30 cellular contexts compared by ENCODE assay signal in genomic region chr1:159883134-159883533, GRCh38. TPM values are rescaled to one million over a fixed set of nuclear protein-coding genes. Genes with fewer than 3 reads are reported as not detected.
"Had no signal": no experiment of that assay in that cellular context is flagged by ENCODE, and none has a peak within 500 bp of the region (broad histone marks: within the 10 kb centered on the region; RNA-seq: fewer than 3 reads in every experiment).

No MANE protein-coding gene starts in this region.

- H3K9me3 ChIP-seq: gastroesophageal sphincter, heart left ventricle, prostate gland, right atrium auricular region, testis, tibial artery had no signal

- FAIRE-seq: colon, kidney had no signal

- H3K36me3 Mint-ChIP-seq: memory B cell; natural killer cell; stimulated activated effector memory CD8-positive, alpha-beta T cell treated with anti-CD3 and anti-CD28 coated beads, Interleukin-12 subunit alpha, Interleukin-12 subunit beta, amount 100 ng/mL, for 72 hours; type B pancreatic cell had no signal

- H3K4me3 Mint-ChIP-seq: memory B cell; natural killer cell; stimulated activated effector memory CD8-positive, alpha-beta T cell treated with anti-CD3 and anti-CD28 coated beads, Interleukin-12 subunit alpha, Interleukin-12 subunit beta, amount 100 ng/mL, for 72 hours; type B pancreatic cell had no signal

- ATAC-seq: gastroesophageal sphincter; heart left ventricle; left lobe of liver; natural killer cell; sciatic nerve; stimulated activated effector memory CD8-positive, alpha-beta T cell treated with anti-CD3 and anti-CD28 coated beads, Interleukin-12 subunit alpha, Interleukin-12 subunit beta, amount 100 ng/mL, for 72 hours; stimulated activated naive CD8-positive, alpha-beta T cell treated with anti-CD3 and anti-CD28 coated beads, Interleukin-15, Interleukin-2, amounts not matched to agents 100 U/mL and 50 U/mL, for 24 hours had no signal

- DNase-seq: dorsolateral prefrontal cortex; effector CD4-positive, alpha-beta T cell; foreskin keratinocyte; heart left ventricle; kidney; natural killer cell; stimulated activated CD4-positive, alpha-beta T cell treated with anti-CD3 and anti-CD28 coated beads, Interleukin-12 subunit alpha, Interleukin-12 subunit beta, amount 100 ng/mL, for 4 hours; stimulated activated CD4-positive, alpha-beta T cell treated with anti-CD3 and anti-CD28 coated beads, Interleukin-1b, Interleukin-23, amount 100 ng/mL, for 48 hours; stimulated activated CD4-positive, alpha-beta T cell treated with anti-CD3 and anti-CD28 coated beads, Interleukin-4, amount 100 ng/mL, for 1 hour; stimulated activated naive CD8-positive, alpha-beta T cell treated with anti-CD3 and anti-CD28 coated beads, Interleukin-15, Interleukin-2, amounts not matched to agents 100 U/mL and 50 U/mL, for 24 hours; substantia nigra; testis; tibial artery had no signal

- H3K4me2 ChIP-seq: hepatocyte had no signal

- H3K27me3 Mint-ChIP-seq: memory B cell, type B pancreatic cell had no signal

- H3K27ac ChIP-seq: dorsolateral prefrontal cortex, gastroesophageal sphincter, heart left ventricle, hepatocyte, prostate gland, right atrium auricular region, testis, tibial artery had no signal

- H2AFZ ChIP-seq: hepatocyte had no signal

- H3K36me3 ChIP-seq: heart left ventricle, prostate gland, right atrium auricular region, tibial artery had no signal

- H3K27me3 ChIP-seq: dorsolateral prefrontal cortex, foreskin keratinocyte, gastroesophageal sphincter, heart left ventricle, hepatocyte, right atrium auricular region, testis, tibial artery had no signal

- H3K27ac Mint-ChIP-seq: memory B cell; natural killer cell; stimulated activated effector memory CD8-positive, alpha-beta T cell treated with anti-CD3 and anti-CD28 coated beads, Interleukin-12 subunit alpha, Interleukin-12 subunit beta, amount 100 ng/mL, for 72 hours; type B pancreatic cell had no signal

- H3K9me3 Mint-ChIP-seq: memory B cell; natural killer cell; stimulated activated effector memory CD8-positive, alpha-beta T cell treated with anti-CD3 and anti-CD28 coated beads, Interleukin-12 subunit alpha, Interleukin-12 subunit beta, amount 100 ng/mL, for 72 hours; type B pancreatic cell had no signal

- H3K4me1 Mint-ChIP-seq: natural killer cell; stimulated activated effector memory CD8-positive, alpha-beta T cell treated with anti-CD3 and anti-CD28 coated beads, Interleukin-12 subunit alpha, Interleukin-12 subunit beta, amount 100 ng/mL, for 72 hours had no signal

- H3K4me1 ChIP-seq: prostate gland, testis, tibial artery had no signal

- H3K4me3 ChIP-seq: dorsolateral prefrontal cortex, gastroesophageal sphincter, heart left ventricle, hepatocyte, lung, prostate gland, right atrium auricular region, smooth muscle cell, testis, tibial artery had no signal

- H3K79me2 ChIP-seq: hepatocyte had no signal

RNA-seq across cellular contexts. Expression of gene CFAP45, which starts 16.8 kb away (rescaled TPM):
- total RNA-seq: left lobe of liver, liver had no signal
- polyA plus RNA-seq: hepatocyte had no signal

RNA-seq across cellular contexts. Expression of gene VSIG8, which starts 20.7 kb away (rescaled TPM):
- total RNA-seq: gastroesophageal sphincter, heart left ventricle, kidney, left lobe of liver, natural killer cell, osteocyte, prostate gland, right atrium auricular region, sciatic nerve, smooth muscle cell, urinary bladder had no signal
- polyA plus RNA-seq: fibroblast of lung, liver had no signal

RNA-seq across cellular contexts. Expression of gene SLAMF8, which starts 56.5 kb away (rescaled TPM):
- total RNA-seq: fibroblast of lung, foreskin keratinocyte, osteocyte had no signal
- polyA plus RNA-seq: fibroblast of lung, foreskin keratinocyte, neural cell had no signal
